In genomic region chr3:150830094-150830681, GRCh38 we compare ENCODE assay signal across 8 cellular contexts.
DNase-seq lines count a peak whose midpoint lies in the region; ATAC-seq, FAIRE-seq and TF ChIP-seq lines count a peak whose summit lies in the region.
"Had no signal": no experiment of that assay in that cellular context is flagged by ENCODE, and none has a peak within 500 bp of the region (broad histone marks: within the 10 kb centered on the region; RNA-seq: fewer than 3 reads in every experiment).

No MANE protein-coding gene starts in this region.

- CTCF ChIA-PET in Panc1 (lab: Charles Lee), result no interaction called here

- intact Hi-C loops in Panc1 (cut with micrococcal nuclease; ENCODE audit: unreplicated experiment), result no loop called here

- peaks cover 3% of the 10 kb centered on the region for H3K27me3 Mint-ChIP-seq in GM23338 (ENCODE audit: insufficient read depth, low read depth, poor library complexity)

- H3K79me2 ChIP-seq in GM23338 (replicated peaks; ENCODE audit: insufficient read depth) (no peaks in the 10 kb centered on the region), keratinocyte (ENCODE audit: control insufficient read depth, insufficient read depth, low read length) (no peaks in the 10 kb centered on the region)

- no peak overlapping the region for H3K9ac ChIP-seq in keratinocyte (ENCODE audit: control insufficient read depth, extremely low read depth, insufficient read depth, low read length)

- H4K20me1 ChIP-seq in GM23338 (replicated peaks; ENCODE audit: insufficient read depth), result no peaks in the 10 kb centered on the region
- H4K20me1 ChIP-seq in keratinocyte (ENCODE audit: control insufficient read depth, extremely low read depth, insufficient read depth, low read length), result no peaks in the 10 kb centered on the region

- H3K4me1 ChIP-seq in GM23338 (ENCODE audit: insufficient read depth) (no peaks in the 10 kb centered on the region; the same call in 1 of the 2 replicates), Panc1 (ENCODE audit: control insufficient read depth, insufficient read depth, low read length) (no peaks in the 10 kb centered on the region), keratinocyte (ENCODE audit: control insufficient read depth, extremely low read depth, insufficient read depth, low read length) (no peaks in the 10 kb centered on the region)

- DNase-seq in GM23338 (ENCODE audit: low spot score), result peak; percentile 60
- DNase-seq in Panc1 (ENCODE audit: low read depth, low spot score), result peak; percentile 17
- DNase-seq in keratinocyte (ENCODE audit: low read depth, low spot score), result no peak
- no peak for DNase-seq in stimulated activated CD8-positive, alpha-beta memory T cell treated with anti-CD3 and anti-CD28 coated beads, Interleukin-4, amount 100 ng/mL, for 48 hours
- DNase-seq in NOMO-1 treated with dmso at 0.1 percent for 144 hours (lab: John Stamatoyannopoulos, UW; ENCODE audit: unreplicated experiment), result no peak

- no peaks in the 10 kb centered on the region for H3K9me2 ChIP-seq in GM23338 (ENCODE audit: insufficient read depth)

- H3K27ac ChIP-seq in GM23338 (ENCODE audit: low read depth), result no peak overlapping the region
- no peak overlapping the region for H3K27ac ChIP-seq in Panc1 (ENCODE audit: low read length)
- H3K27ac ChIP-seq in keratinocyte (ENCODE audit: control insufficient read depth, insufficient read depth, low read length), result no peak overlapping the region

- POLR2A ChIA-PET in Panc1 (lab: Charles Lee), result no interaction called here

- H3K36me3 ChIP-seq in GM23338 (ENCODE audit: insufficient read depth) (no peaks in the 10 kb centered on the region), Panc1 (ENCODE audit: control insufficient read depth, insufficient read depth, low read length) (no peaks in the 10 kb centered on the region), keratinocyte (ENCODE audit: control insufficient read depth in 2 of 2, extremely low read depth in 1 of 2, insufficient read depth in 2 of 2, low read length in 2 of 2) (no peaks in the 10 kb centered on the region)

- BruUV-seq in Panc1 (replicated peaks; lab: Mats Ljungman, UMichigan), result no TSS peak

- H3K4me2 ChIP-seq in GM23338 (no peak overlapping the region), keratinocyte (ENCODE audit: control insufficient read depth, extremely low read depth, insufficient read depth, low read depth, low read length) (no peak overlapping the region)

- H3K4me3 Mint-ChIP-seq in GM23338, result no peak overlapping the region

- no peak for FAIRE-seq in keratinocyte (lab: Jason Lieb, UNC)
- FAIRE-seq: endometrium had no signal

- dilution Hi-C loops in keratinocyte (cut with MboI; ENCODE audit: extremely low pct_ligation_motif_present, low sequenced_read_pairs), result no loop called here

- H3K9me3 ChIP-seq in Panc1 (ENCODE audit: control insufficient read depth, insufficient read depth, low read depth, low read length) (no peaks in the 10 kb centered on the region), keratinocyte (ENCODE audit: control insufficient read depth, low read depth, low read length) (no peaks in the 10 kb centered on the region)

- ATAC-seq in GM23338 (peak; percentile 86), Panc1 (peak; percentile 82), esophagus mucosa (no peak)

- no peaks in the 10 kb centered on the region for H3K9me1 ChIP-seq in keratinocyte (ENCODE audit: control insufficient read depth, extremely low read depth, insufficient read depth, low read length)

- H3K4me1 Mint-ChIP-seq in GM23338, result peaks cover 5% of the 10 kb centered on the region; the same call in 2 of the 3 replicates

- H3K27ac Mint-ChIP-seq in GM23338, result no peak overlapping the region

- no peaks in the 10 kb centered on the region; the same call in 2 of the 3 replicates for H3K9me3 Mint-ChIP-seq in GM23338

- H2AFZ ChIP-seq in GM23338 (no peak overlapping the region), keratinocyte (ENCODE audit: control insufficient read depth, low read length) (no peak overlapping the region)

- TF ChIP-seq CTCF in GM12873 (IDR thresholded peaks at IDR 0.05; ENCODE audit: insufficient read depth, low read depth, low read length, missing control alignments), result peak; percentile 68
- TF ChIP-seq CTCF in GM23338 (conservative IDR thresholded peaks at IDR 0.05; ENCODE audit: low read depth in 2 of 2), result peak; percentile 52 to 53
- TF ChIP-seq CTCF in Panc1 (IDR thresholded peaks at IDR 0.05), result peak; percentile 69
- TF ChIP-seq CTCF in keratinocyte (optimal IDR thresholded peaks at IDR 0.05 in 1 of 3, IDR thresholded peaks at IDR 0.05 in 1 of 3, conservative IDR thresholded peaks at IDR 0.05 in 1 of 3; ENCODE audit: extremely low read depth in 1 of 3, insufficient read depth in 2 of 3, low read length in 3 of 3), result peak; percentile 23 to 36 (median 31)

- H3K4me3 ChIP-seq in GM23338, result no peak overlapping the region
- no peak overlapping the region for H3K4me3 ChIP-seq in Panc1 (ENCODE audit: low read depth in 2 of 2, low read length in 2 of 2)
- no peak overlapping the region for H3K4me3 ChIP-seq in keratinocyte (ENCODE audit: control insufficient read depth in 2 of 3, extremely low read depth in 1 of 3, insufficient read depth in 2 of 3, low read depth in 1 of 3, low read length in 3 of 3)

- H3K27me3 ChIP-seq in GM23338 (ENCODE audit: insufficient read depth) (no peaks in the 10 kb centered on the region), Panc1 (ENCODE audit: control insufficient read depth, insufficient read depth, low read length) (peaks cover 9% of the 10 kb centered on the region), keratinocyte (ENCODE audit: control insufficient read depth, extremely low read depth, insufficient read depth, low read length) (peaks cover 3% of the 10 kb centered on the region)

- in situ Hi-C loops in Panc1 (cut with HindIII; ENCODE audit: low pct_unique_long_range_greater_than_20kb, low sequenced_read_pairs), result no loop called here

- no peaks in the 10 kb centered on the region for H3F3A ChIP-seq in GM23338 (replicated peaks; ENCODE audit: low read depth)

- no peaks in the 10 kb centered on the region for H3K36me3 Mint-ChIP-seq in GM23338 (ENCODE audit: low read depth)

TF ChIP-seq in GM23338, 12 proteins besides CTCF, POLR2A, EP300 and RAD21:
- TF ChIP-seq ZNF331 (CRISPR knock-in tag; IDR thresholded peaks at IDR 0.05; ENCODE audit: low read depth) (no peak), POLR2AphosphoS5 (IDR thresholded peaks at IDR 0.05; ENCODE audit: low read depth) (no peak), CREB1 (CRISPR knock-in tag; IDR thresholded peaks at IDR 0.05; ENCODE audit: low read depth) (no peak), NANOG (IDR thresholded peaks at IDR 0.05; ENCODE audit: borderline replicate concordance) (no peak), ETS1 (IDR thresholded peaks at IDR 0.05) (no peak), STAT1 (IDR thresholded peaks at IDR 0.05; ENCODE audit: unreplicated experiment) (no peak), EZH2phosphoT487 (IDR thresholded peaks at IDR 0.05; ENCODE audit: unreplicated experiment) (no peak), REST (IDR thresholded peaks at IDR 0.05; ENCODE audit: unreplicated experiment) (no peak)

Comparison
In these comparisons a context has a peak if more than half of its experiments do, and no peak if none do; other contexts are left out.
1. DNase-seq: peak in GM23338 (single experiment) and Panc1 (single experiment); none in keratinocyte (single experiment), stimulated activated CD8-positive, alpha-beta memory T cell treated with anti-CD3 and anti-CD28 coated beads, Interleukin-4, amount 100 ng/mL, for 48 hours (single experiment) and NOMO-1 treated with dmso at 0.1 percent for 144 hours (single experiment).
2. Peak in every context shown above with its lines, with median percentiles within 50 percentile points of each other: CTCF ChIP-seq.